ENCODE assay signal across 8 cellular contexts in genomic region chr6:132819405-132820145, GRCh38. TPM values are rescaled to one million over a fixed set of nuclear protein-coding genes. Genes with fewer than 3 reads are reported as not detected.
DNase-seq lines count a peak whose midpoint lies in the region; ATAC-seq and TF ChIP-seq lines count a peak whose summit lies in the region.

No MANE protein-coding gene starts in this region.

- no peaks in the 10 kb centered on the region for H3K27me3 Mint-ChIP-seq in activated naive CD4-positive, alpha-beta T cell treated with anti-CD3 and anti-CD28 coated beads, Interleukin-2, amount 10 ng/mL, durations not matched to agents 7 days and 5 days
- H3K27me3 Mint-ChIP-seq in chondrocyte (ENCODE audit: low read depth) = no peaks in the 10 kb centered on the region
- no peaks in the 10 kb centered on the region for H3K27me3 Mint-ChIP-seq in stimulated activated naive B cell treated with anti-CD40 and anti-IgM and Interleukin-4, amounts not matched to agents 10 μg/mL and 1 μg/mL and 100 μg/mL, for 72 hours

- H3K4me3 Mint-ChIP-seq in activated naive CD4-positive, alpha-beta T cell treated with anti-CD3 and anti-CD28 coated beads, Interleukin-2, amount 10 ng/mL, durations not matched to agents 7 days and 5 days = no peak overlapping the region
- no peak overlapping the region for H3K4me3 Mint-ChIP-seq in chondrocyte (ENCODE audit: unreplicated experiment)
- H3K4me3 Mint-ChIP-seq in stimulated activated naive B cell treated with anti-CD40 and anti-IgM and Interleukin-4, amounts not matched to agents 10 μg/mL and 1 μg/mL and 100 μg/mL, for 72 hours = peak overlapping the region; percentile 4 to 18

- CTCF ChIA-PET in activated naive CD4-positive, alpha-beta T cell treated with anti-CD3 and anti-CD28 coated beads, Interleukin-2, amount 10 ng/mL, durations not matched to agents 7 days and 5 days (lab: Charles Lee) = interaction anchor here (1.2 kb wide), 1 partner anchor 21 kb away, joined by 3 read pairs; the partner anchor contains the start of gene SLC18B1

- H3K4me1 Mint-ChIP-seq in activated naive CD4-positive, alpha-beta T cell treated with anti-CD3 and anti-CD28 coated beads, Interleukin-2, amount 10 ng/mL, durations not matched to agents 7 days and 5 days = peaks cover 45% of the 10 kb centered on the region
- peaks cover 55% of the 10 kb centered on the region for H3K4me1 Mint-ChIP-seq in chondrocyte (ENCODE audit: low read depth)
- H3K4me1 Mint-ChIP-seq in stimulated activated naive B cell treated with anti-CD40 and anti-IgM and Interleukin-4, amounts not matched to agents 10 μg/mL and 1 μg/mL and 100 μg/mL, for 72 hours = peaks cover 28 to 45% of the 10 kb centered on the region in 2 donors

- peaks cover 53% of the 10 kb centered on the region for H3K36me3 ChIP-seq in OCI-LY1 (ENCODE audit: insufficient read depth, low read length)

- H3K4me2 ChIP-seq in OCI-LY1 (ENCODE audit: low read length) = no peak overlapping the region

- peaks cover 28% of the 10 kb centered on the region for H3K4me1 ChIP-seq in OCI-LY1 (ENCODE audit: insufficient read depth, low read length, severe bottlenecking)

- peaks cover 31% of the 10 kb centered on the region; the same call in 1 of the 2 replicates for H3F3A ChIP-seq in OCI-LY1 (ENCODE audit: insufficient read depth, low read length)

- H3K4me3 ChIP-seq in OCI-LY1 (ENCODE audit: low read depth, low read length, poor library complexity, severe bottlenecking) = no peak overlapping the region

- no peak overlapping the region for H2AFZ ChIP-seq in OCI-LY1 (ENCODE audit: low read length)

- H3K27ac ChIP-seq in OCI-LY1 (ENCODE audit: low read depth, low read length, poor library complexity, severe bottlenecking) = peak overlapping the region; percentile 22

- peaks cover 20% of the 10 kb centered on the region for H3K79me2 ChIP-seq in OCI-LY1 (ENCODE audit: insufficient read depth, low read length)

- peak in 1 of 2 donors; percentile 9 for ATAC-seq in stimulated activated naive B cell treated with anti-CD40 and anti-IgM and Interleukin-4, amounts not matched to agents 10 μg/mL and 1 μg/mL and 100 μg/mL, for 72 hours (replicated peaks)
- ATAC-seq in HG03108 (IDR thresholded peaks at IDR 0.05; ENCODE audit: unreplicated experiment) = no peak

- H3K9me3 Mint-ChIP-seq in activated naive CD4-positive, alpha-beta T cell treated with anti-CD3 and anti-CD28 coated beads, Interleukin-2, amount 10 ng/mL, durations not matched to agents 7 days and 5 days = no peaks in the 10 kb centered on the region
- no peaks in the 10 kb centered on the region for H3K9me3 Mint-ChIP-seq in chondrocyte (ENCODE audit: low read depth)
- H3K9me3 Mint-ChIP-seq in stimulated activated naive B cell treated with anti-CD40 and anti-IgM and Interleukin-4, amounts not matched to agents 10 μg/mL and 1 μg/mL and 100 μg/mL, for 72 hours = no peaks in the 10 kb centered on the region

- H3K27me3 ChIP-seq in OCI-LY1 (ENCODE audit: insufficient read depth, low read length) = no peaks in the 10 kb centered on the region

- H3K9ac ChIP-seq in OCI-LY1 (ENCODE audit: low read length) = no peak overlapping the region

- H3K27ac Mint-ChIP-seq in activated naive CD4-positive, alpha-beta T cell treated with anti-CD3 and anti-CD28 coated beads, Interleukin-2, amount 10 ng/mL, durations not matched to agents 7 days and 5 days = peak overlapping the region; percentile 29
- H3K27ac Mint-ChIP-seq in chondrocyte (ENCODE audit: unreplicated experiment) = peak overlapping the region; percentile 64
- H3K27ac Mint-ChIP-seq in stimulated activated naive B cell treated with anti-CD40 and anti-IgM and Interleukin-4, amounts not matched to agents 10 μg/mL and 1 μg/mL and 100 μg/mL, for 72 hours = peak overlapping the region; percentile 65

- H4K20me1 ChIP-seq in OCI-LY1 (ENCODE audit: insufficient read depth, low read length) = peaks cover 3% of the 10 kb centered on the region; the same call in 1 of the 2 replicates

- DNase-seq in activated naive CD4-positive, alpha-beta T cell treated with anti-CD3 and anti-CD28 coated beads, Interleukin-2, amount 10 ng/mL, durations not matched to agents 7 days and 5 days = no peak
- DNase-seq in activated naive CD4-positive, alpha-beta T cell treated with Interleukin-2 at 50 U/mL for 16 hours = no peak
- no peak for DNase-seq in chondrocyte (ENCODE audit: low spot score)
- DNase-seq in stimulated activated naive B cell treated with anti-CD40 and anti-IgM and Interleukin-4, amounts not matched to agents 10 μg/mL and 1 μg/mL and 100 μg/mL, for 72 hours = no peak
- no peak for DNase-seq in T-helper 9 cell
- DNase-seq in NCI-H446 (lab: John Stamatoyannopoulos, UW) = no peak

- TF ChIP-seq CTCF in OCI-LY1 (IDR thresholded peaks at IDR 0.05; ENCODE audit: low read length) (no peak), chondrocyte (IDR thresholded peaks at IDR 0.05) (no peak)

- peaks cover 54% of the 10 kb centered on the region for H3K36me3 Mint-ChIP-seq in activated naive CD4-positive, alpha-beta T cell treated with anti-CD3 and anti-CD28 coated beads, Interleukin-2, amount 10 ng/mL, durations not matched to agents 7 days and 5 days
- H3K36me3 Mint-ChIP-seq in chondrocyte (ENCODE audit: low read depth) = peaks cover 45% of the 10 kb centered on the region
- peaks cover 53 to 54% of the 10 kb centered on the region in 2 donors for H3K36me3 Mint-ChIP-seq in stimulated activated naive B cell treated with anti-CD40 and anti-IgM and Interleukin-4, amounts not matched to agents 10 μg/mL and 1 μg/mL and 100 μg/mL, for 72 hours

- H3K9me3 ChIP-seq in OCI-LY1 (ENCODE audit: low read length) = no peaks in the 10 kb centered on the region

- no peaks in the 10 kb centered on the region for H3K9me2 ChIP-seq in OCI-LY1 (ENCODE audit: low read depth, low read length)

RNA-seq across cellular contexts. Expression of gene RPS12, which starts 5.2 kb away (rescaled TPM):
- 804 to 1,052 TPM (median 810 TPM) in 3 replicates for total RNA-seq in chondrocyte

RNA-seq across cellular contexts. Expression of gene SLC18B1, which starts 21.1 kb away (rescaled TPM):
- 2.4 to 6.2 TPM (median 2.7 TPM) in 3 replicates for total RNA-seq in chondrocyte

Comparison
In these comparisons a context has a peak if more than half of its experiments do, and no peak if none do; other contexts are left out.
1. H3K4me3 Mint-ChIP-seq: peak in stimulated activated naive B cell treated with anti-CD40 and anti-IgM and Interleukin-4, amounts not matched to agents 10 μg/mL and 1 μg/mL and 100 μg/mL, for 72 hours (2 of 2); none in activated naive CD4-positive, alpha-beta T cell treated with anti-CD3 and anti-CD28 coated beads, Interleukin-2, amount 10 ng/mL, durations not matched to agents 7 days and 5 days (single experiment) and chondrocyte (single experiment).
2. Peak in every context shown above with its lines, with median percentiles within 50 percentile points of each other: H3K27ac Mint-ChIP-seq.